16 cellular contexts compared by ENCODE assay signal in the genomic region with DNA sequence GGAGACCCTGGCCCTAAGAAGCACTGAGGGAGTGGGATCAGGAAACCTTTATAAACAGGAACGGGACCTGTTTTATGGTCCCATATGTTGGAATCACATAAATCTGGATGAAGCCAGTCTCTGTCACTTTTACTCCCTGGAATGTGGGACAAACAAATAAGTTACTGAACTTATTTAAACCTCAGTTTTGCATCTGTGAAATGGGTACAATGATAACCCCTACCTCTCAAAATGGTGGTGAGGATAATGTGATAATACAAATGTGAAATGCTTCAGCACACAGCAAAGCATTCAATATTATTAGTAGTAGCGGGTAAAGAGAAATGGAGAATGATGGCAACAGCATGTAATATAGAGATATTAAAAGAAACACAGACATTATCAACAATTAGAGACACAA.
DNase-seq lines count a peak whose midpoint lies in the region; ATAC-seq, FAIRE-seq and TF ChIP-seq lines count a peak whose summit lies in the region.
"Had no signal": no experiment of that assay in that cellular context is flagged by ENCODE, and none has a peak within 500 bp of the region (broad histone marks: within the 10 kb centered on the region; RNA-seq: fewer than 3 reads in every experiment).

No MANE protein-coding gene starts in this region.

- H3K14ac ChIP-seq in H1 (ENCODE audit: insufficient read length): no peak overlapping the region

- TF ChIP-seq EP300 in H1 (IDR thresholded peaks at IDR 0.05; ENCODE audit: borderline replicate concordance in 1 of 2, low read depth in 2 of 2, low read length in 2 of 2): no peak

- TF ChIP-seq RAD21 in H1 (IDR thresholded peaks at IDR 0.05 in 1 of 2, conservative IDR thresholded peaks at IDR 0.05 in 1 of 2; ENCODE audit: low read depth in 2 of 2, low read length in 2 of 2): no peak

- H3K4me2 ChIP-seq in astrocyte (ENCODE audit: low read length) (peak overlapping the region; percentile 77), H1 (ENCODE audit: insufficient read depth in 1 of 2, low read depth in 2 of 2, low read length in 2 of 2) (no peak overlapping the region), neural progenitor cell (no peak overlapping the region)
- H3K4me2 ChIP-seq: PC-9 had no signal

- H2BK20ac ChIP-seq in H1 (ENCODE audit: low read length): no peak overlapping the region

- H3K27ac Mint-ChIP-seq in astrocyte (ENCODE audit: unreplicated experiment): no peak overlapping the region
- H3K27ac Mint-ChIP-seq in neural progenitor cell: no peak overlapping the region
- H3K27ac Mint-ChIP-seq: B cell; CD4-positive, alpha-beta T cell had no signal

- POLR2A ChIA-PET in H1 (lab: Charles Lee; ENCODE audit: partially characterized antibody): no interaction called here

- no peak overlapping the region for H2BK15ac ChIP-seq in H1 (ENCODE audit: low read length)

- H3K36me3 ChIP-seq in astrocyte (ENCODE audit: insufficient read depth, low read length) (no peaks in the 10 kb centered on the region), H1 (ENCODE audit: control insufficient read depth in 2 of 4, insufficient read depth in 4 of 4, low read length in 3 of 4) (no peaks in the 10 kb centered on the region), neural progenitor cell (no peaks in the 10 kb centered on the region), thoracic aorta (no peaks in the 10 kb centered on the region), right lobe of liver (no peaks in the 10 kb centered on the region)

- no peak for TF ChIP-seq CTCF in astrocyte (IDR thresholded peaks at IDR 0.05; ENCODE audit: insufficient read depth, low read depth, low read length)
- TF ChIP-seq CTCF in H1 (IDR thresholded peaks at IDR 0.05; ENCODE audit: control extremely low read depth in 1 of 3, insufficient read depth in 1 of 3, low read depth in 1 of 3, low read length in 3 of 3): no peak
- no peak for TF ChIP-seq CTCF in neural progenitor cell (IDR thresholded peaks at IDR 0.05)
- no peak for TF ChIP-seq CTCF in thoracic aorta (IDR thresholded peaks at IDR 0.05)
- no peak for TF ChIP-seq CTCF in right lobe of liver (IDR thresholded peaks at IDR 0.05)
- TF ChIP-seq CTCF in omental fat pad (IDR thresholded peaks at IDR 0.05): no peak

- H3K4me3 ChIP-seq in astrocyte (ENCODE audit: insufficient read depth, low read depth, low read length) (no peak overlapping the region), H1 (ENCODE audit: extremely low read depth in 1 of 4, insufficient read depth in 2 of 4, low read depth in 3 of 4, low read length in 4 of 4) (no peak overlapping the region), neural progenitor cell (no peak overlapping the region), thoracic aorta (peak overlapping the region; percentile 56), right lobe of liver (no peak overlapping the region)
- H3K4me3 ChIP-seq: PC-9 had no signal

- no peak overlapping the region for H4K91ac ChIP-seq in H1 (replicated peaks; ENCODE audit: insufficient read length, low read length)

- no peak overlapping the region for H3K18ac ChIP-seq in H1 (ENCODE audit: extremely low read depth, low read length)

- H4K5ac ChIP-seq in H1 (ENCODE audit: insufficient read length, low read depth, low read length): no peak overlapping the region

- H3K27me3 ChIP-seq in astrocyte (ENCODE audit: insufficient read depth, low read length) (no peaks in the 10 kb centered on the region), H1 (replicated peaks in 1 of 4; ENCODE audit: control insufficient read depth in 3 of 4, extremely low read depth in 1 of 4, insufficient read depth in 3 of 4, low read length in 3 of 4) (no peaks in the 10 kb centered on the region), neural progenitor cell (no peaks in the 10 kb centered on the region), thoracic aorta (replicated peaks; ENCODE audit: insufficient read depth) (no peaks in the 10 kb centered on the region), right lobe of liver (no peaks in the 10 kb centered on the region)

- FAIRE-seq in astrocyte (lab: Jason Lieb, UNC): no peak
- no peak for FAIRE-seq in H1 (lab: Jason Lieb, UNC)
- FAIRE-seq: GM18507 had no signal

- no peaks in the 10 kb centered on the region for H3K79me2 ChIP-seq in astrocyte (ENCODE audit: insufficient read depth, low read length)
- no peaks in the 10 kb centered on the region for H3K79me2 ChIP-seq in H1 (ENCODE audit: control insufficient read depth in 1 of 2, insufficient read depth in 2 of 2, low read length in 2 of 2)
- no peaks in the 10 kb centered on the region for H3K79me2 ChIP-seq in neural progenitor cell (ENCODE audit: low read depth)

- H2BK12ac ChIP-seq in H1 (ENCODE audit: low read depth, low read length): no peak overlapping the region

- intact Hi-C loops in right lobe of liver (cut with DNase I): no loop called here

- H3K4ac ChIP-seq in H1 (replicated peaks; ENCODE audit: insufficient read length, low read depth, low read length): no peak overlapping the region

- H2AK5ac ChIP-seq in H1 (ENCODE audit: low read depth, low read length): no peak overlapping the region

- H3K9me3 ChIP-seq in astrocyte (ENCODE audit: insufficient read depth, low read depth, low read length): no peaks in the 10 kb centered on the region
- no peaks in the 10 kb centered on the region for H3K9me3 ChIP-seq in H1 (ENCODE audit: insufficient read depth in 2 of 2, low read depth in 1 of 2, low read length in 1 of 2)
- H3K9me3 ChIP-seq in neural progenitor cell (ENCODE audit: low read depth): no peaks in the 10 kb centered on the region
- H3K9me3 ChIP-seq in thoracic aorta: no peaks in the 10 kb centered on the region
- no peaks in the 10 kb centered on the region for H3K9me3 ChIP-seq in right lobe of liver

- H3K36me3 Mint-ChIP-seq in astrocyte (ENCODE audit: low read depth, unreplicated experiment): peaks cover 2% of the 10 kb centered on the region
- H3K36me3 Mint-ChIP-seq in neural progenitor cell: peaks cover 2% of the 10 kb centered on the region

- TF ChIP-seq POLR2A in H1 (IDR thresholded peaks at IDR 0.05; ENCODE audit: control extremely low read depth in 1 of 2, low read depth in 2 of 2, low read length in 2 of 2) (no peak), right lobe of liver (IDR thresholded peaks at IDR 0.05) (no peak)

- no peak overlapping the region for H3K56ac ChIP-seq in H1 (replicated peaks; ENCODE audit: insufficient read length, low read depth, low read length)

- H3K27me3 Mint-ChIP-seq in astrocyte (ENCODE audit: low read depth, unreplicated experiment) (peaks cover 11% of the 10 kb centered on the region), neural progenitor cell (ENCODE audit: insufficient read depth, low read depth) (peaks cover 2% of the 10 kb centered on the region)

- no peak overlapping the region for H3K23ac ChIP-seq in H1 (ENCODE audit: insufficient read length)

- ATAC-seq in thoracic aorta (ENCODE audit: insufficient number of reproducible peaks, low FRiP score, low read depth) (no peak), right lobe of liver (no peak), omental fat pad (ENCODE audit: low FRiP score) (no peak)
- ATAC-seq in stimulated activated naive CD8-positive, alpha-beta T cell treated with anti-CD3 and anti-CD28 coated beads, Interleukin-15, Interleukin-2, amounts not matched to agents 100 U/mL and 50 U/mL, for 24 hours: no peak

- H4K20me1 ChIP-seq in astrocyte (ENCODE audit: insufficient read depth, low read length) (no peaks in the 10 kb centered on the region), H1 (replicated peaks in 1 of 2; ENCODE audit: control insufficient read depth in 1 of 2, insufficient read depth in 2 of 2, low read length in 2 of 2) (no peaks in the 10 kb centered on the region), neural progenitor cell (ENCODE audit: low read depth) (no peaks in the 10 kb centered on the region)

- CTCF ChIA-PET in H1 (lab: Charles Lee; ENCODE audit: partially characterized antibody): interaction anchor here (1.0 to 1.6 kb wide), 2 partner anchors 11 to 27 kb away, joined by 3 to 11 read pairs; no protein-coding TSS in a partner anchor

- 84% methylated on average over 2 of the region's 2 CpGs; no CpG with 5 or more reads in 1 of the 2 experiments for WGBS in H1 (ENCODE audit: extremely low coverage in 1 of 2, insufficient coverage in 1 of 2, insufficient read length in 1 of 2, insufficient replicate concordance in 2 of 2, low coverage in 1 of 2, low lambda C conversion rate in 2 of 2, missing lambda C conversion rate in 1 of 2), 2 experiments
- 94% methylated on average over 2 of the region's 2 CpGs for WGBS in right lobe of liver (ENCODE audit: insufficient coverage, low coverage, low lambda C conversion rate, missing lambda C conversion rate)

- no peak overlapping the region for H3K4me3 Mint-ChIP-seq in astrocyte (ENCODE audit: unreplicated experiment)
- H3K4me3 Mint-ChIP-seq in neural progenitor cell: no peak overlapping the region
- H3K4me3 Mint-ChIP-seq: B cell; CD4-positive, alpha-beta T cell had no signal

- H3K27ac ChIP-seq in astrocyte (ENCODE audit: low read depth, low read length) (no peak overlapping the region), H1 (ENCODE audit: low read depth, low read length) (no peak overlapping the region), neural progenitor cell (no peak overlapping the region), thoracic aorta (peak overlapping the region; percentile 2 to 52), right lobe of liver (no peak overlapping the region)
- H3K27ac ChIP-seq: PC-9 had no signal

- H3K9me3 Mint-ChIP-seq in astrocyte (ENCODE audit: unreplicated experiment): no peaks in the 10 kb centered on the region
- H3K9me3 Mint-ChIP-seq in neural progenitor cell: peaks cover 7% of the 10 kb centered on the region
- H3K9me3 Mint-ChIP-seq: CD4-positive, alpha-beta T cell had no signal

- H2BK120ac ChIP-seq in H1 (replicated peaks; ENCODE audit: low read depth, low read length): no peak overlapping the region

- H2BK5ac ChIP-seq in H1 (ENCODE audit: low read depth, low read length): no peak overlapping the region

- H3K4me1 ChIP-seq in astrocyte (ENCODE audit: insufficient read depth, low read length): peaks cover 12% of the 10 kb centered on the region
- peaks cover 0 to 7% (median 5%) of the 10 kb centered on the region in 4 experiments; a peak in 5 of 7 replicates for H3K4me1 ChIP-seq in H1 (replicated peaks in 1 of 4; ENCODE audit: control insufficient read depth in 3 of 4, insufficient read depth in 4 of 4, low read length in 3 of 4)
- peaks cover 7% of the 10 kb centered on the region for H3K4me1 ChIP-seq in neural progenitor cell
- peaks cover 0 to 14% of the 10 kb centered on the region in 2 donors for H3K4me1 ChIP-seq in thoracic aorta (ENCODE audit: control insufficient read depth in 1 of 2, low read depth in 2 of 2)
- no peaks in the 10 kb centered on the region for H3K4me1 ChIP-seq in right lobe of liver

- H3K4me1 Mint-ChIP-seq in astrocyte (ENCODE audit: low read depth, unreplicated experiment): peaks cover 2% of the 10 kb centered on the region
- H3K4me1 Mint-ChIP-seq in neural progenitor cell: peaks cover 19% of the 10 kb centered on the region

- no peaks in the 10 kb centered on the region; the same call in 1 of the 2 replicates for H3K23me2 ChIP-seq in H1 (ENCODE audit: low read depth, low read length)

- H3K79me1 ChIP-seq in H1 (ENCODE audit: low read depth, low read length): no peaks in the 10 kb centered on the region

- peaks cover 7% of the 10 kb centered on the region for H3F3A ChIP-seq in neural progenitor cell (ENCODE audit: low read depth)

- DNase-seq in astrocyte (ENCODE audit: low read depth) (no peak), H1 (ENCODE audit: low read depth in 1 of 2, low spot score in 2 of 2) (no peak), neural progenitor cell (ENCODE audit: low spot score) (no peak), thoracic aorta (ENCODE audit: low spot score) (no peak), right lobe of liver (no peak), omental fat pad (ENCODE audit: low spot score) (no peak)
- DNase-seq in stimulated activated naive CD8-positive, alpha-beta T cell treated with anti-CD3 and anti-CD28 coated beads, Interleukin-15, Interleukin-2, amounts not matched to agents 100 U/mL and 50 U/mL, for 24 hours: no peak
- DNase-seq: Calu3; CD4-positive, alpha-beta T cell; Kasumi-1; NCI-H187 treated with DMSO at 0.1 percent for 48 hours; NCI-H2171 treated with DMSO at 0.1 percent for 48 hours; NCI-H774; PC-9 had no signal

- H3K9ac ChIP-seq in astrocyte (ENCODE audit: low read length) (no peak overlapping the region), H1 (replicated peaks in 1 of 4; ENCODE audit: extremely low read depth in 1 of 4, low read depth in 3 of 4, low read length in 3 of 4) (no peak overlapping the region), neural progenitor cell (no peak overlapping the region)

- H4K8ac ChIP-seq in H1 (ENCODE audit: extremely low read depth, insufficient read depth, low read length): no peak overlapping the region

- no peak overlapping the region for H2AFZ ChIP-seq in astrocyte (ENCODE audit: low read depth, low read length)
- no peak overlapping the region; the same call in 1 of the 2 replicates for H2AFZ ChIP-seq in H1 (ENCODE audit: low read length)
- peak overlapping the region; percentile 81 for H2AFZ ChIP-seq in neural progenitor cell (replicated peaks)
- H2AFZ ChIP-seq: PC-9 had no signal

Comparison
In these comparisons a context has a peak if more than half of its experiments do, and no peak if none do; other contexts are left out.
1. H3K27ac ChIP-seq: peak in thoracic aorta (2 of 2); none in astrocyte (single experiment), H1 (single experiment), neural progenitor cell (single experiment) and right lobe of liver (0 of 3).